Comparison of ENCODE assay signal across 7 cellular contexts in the genomic region with DNA sequence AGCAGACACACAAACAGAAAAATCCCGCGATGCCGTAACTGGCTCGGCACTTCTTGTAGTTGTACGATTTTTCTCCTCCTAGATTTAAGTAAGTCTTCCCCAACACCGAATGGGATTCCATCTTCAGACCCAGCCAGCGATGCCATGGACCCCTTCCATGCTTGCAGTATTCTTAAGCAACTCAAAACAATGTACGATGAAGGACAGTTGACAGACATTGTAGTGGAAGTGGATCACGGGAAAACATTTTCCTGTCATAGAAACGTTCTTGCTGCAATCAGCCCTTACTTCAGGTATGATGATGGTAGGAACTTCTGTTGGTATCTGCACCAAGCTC. TPM values are rescaled to one million over a fixed set of nuclear protein-coding genes. Genes with fewer than 3 reads are reported as not detected.
DNase-seq lines count a peak whose midpoint lies in the region; ATAC-seq and TF ChIP-seq lines count a peak whose summit lies in the region.

No MANE protein-coding gene starts in this region.

- peak overlapping the region; percentile 54 for H3K9ac ChIP-seq in HCT116 (ENCODE audit: low read length)

- H3K27ac ChIP-seq in HCT116 (ENCODE audit: low read depth, low read length): no peak overlapping the region
- peak overlapping the region; percentile 51; the same call in 1 of the 2 replicates for H3K27ac ChIP-seq in VCaP
- H3K27ac ChIP-seq in hepatocyte: peak overlapping the region; percentile 2

- no peak for TF ChIP-seq RAD21 in HCT116 (IDR thresholded peaks at IDR 0.05; ENCODE audit: low read depth)

- TF ChIP-seq CTCF in HCT116 (IDR thresholded peaks at IDR 0.05 in 2 of 3, conservative IDR thresholded peaks at IDR 0.05 in 1 of 3; ENCODE audit: borderline replicate concordance in 1 of 3, insufficient read depth in 1 of 3, low read depth in 2 of 3, low read length in 2 of 3): no peak
- TF ChIP-seq CTCF in VCaP (conservative IDR thresholded peaks at IDR 0.05): no peak
- TF ChIP-seq CTCF in hepatocyte (IDR thresholded peaks at IDR 0.05; ENCODE audit: poor library complexity): no peak

- H3K4me3 Mint-ChIP-seq in stimulated activated effector memory CD8-positive, alpha-beta T cell treated with anti-CD3 and anti-CD28 coated beads, Interleukin-12 subunit alpha, Interleukin-12 subunit beta, amount 100 ng/mL, for 72 hours: peak overlapping the region; percentile 87

- H2AFZ ChIP-seq in HCT116 (ENCODE audit: low read depth, low read length, poor library complexity, severe bottlenecking) (peak overlapping the region; percentile 49), hepatocyte (peak overlapping the region; percentile 51)

- DNase-seq in HCT116 (ENCODE audit: low read depth, low spot score) (no peak), hepatocyte (ENCODE audit: low spot score) (no peak), MV-4-11 (lab: John Stamatoyannopoulos, UW) (no peak), HT-29 (ENCODE audit: low spot score) (no peak)
- no peak for DNase-seq in stimulated activated effector memory CD8-positive, alpha-beta T cell treated with anti-CD3 and anti-CD28 coated beads, Interleukin-12 subunit alpha, Interleukin-12 subunit beta, amount 100 ng/mL, for 72 hours (ENCODE audit: low spot score in 2 of 2)

- 5% methylated on average over 10 of the region's 10 CpGs for WGBS in hepatocyte (ENCODE audit: low lambda C conversion rate, missing lambda C conversion rate)

- H3K9me2 ChIP-seq in HCT116 (ENCODE audit: insufficient read depth) (no peaks in the 10 kb centered on the region), hepatocyte (replicated peaks; ENCODE audit: insufficient read depth) (no peaks in the 10 kb centered on the region)

- H3K79me2 ChIP-seq in HCT116 (ENCODE audit: insufficient read depth, low read length): no peaks in the 10 kb centered on the region
- peaks cover 2% of the 10 kb centered on the region for H3K79me2 ChIP-seq in hepatocyte

- no TSS peak for BruUV-seq in HCT116 (replicated peaks; lab: Mats Ljungman, UMichigan)

- H3K36me3 ChIP-seq in HCT116 (ENCODE audit: control insufficient read depth in 1 of 2, insufficient read depth in 2 of 2, low read length in 2 of 2) (no peaks in the 10 kb centered on the region), hepatocyte (replicated peaks; ENCODE audit: insufficient read depth, low read depth) (no peaks in the 10 kb centered on the region)

- peaks cover 19% of the 10 kb centered on the region for H3K4me1 Mint-ChIP-seq in stimulated activated effector memory CD8-positive, alpha-beta T cell treated with anti-CD3 and anti-CD28 coated beads, Interleukin-12 subunit alpha, Interleukin-12 subunit beta, amount 100 ng/mL, for 72 hours

- POLR2A ChIA-PET in HCT116 (lab: Charles Lee): interaction anchor here (1.4 kb wide), 1 partner anchor 9 kb away, joined by 7 read pairs; no protein-coding TSS in a partner anchor

- CTCF ChIA-PET in HCT116 (lab: Charles Lee): interaction anchor here (1.5 kb wide), 1 partner anchor 27 kb away, joined by 5 read pairs; no protein-coding TSS in a partner anchor

- H3K9me3 Mint-ChIP-seq in stimulated activated effector memory CD8-positive, alpha-beta T cell treated with anti-CD3 and anti-CD28 coated beads, Interleukin-12 subunit alpha, Interleukin-12 subunit beta, amount 100 ng/mL, for 72 hours: no peaks in the 10 kb centered on the region

- H4K20me1 ChIP-seq in HCT116 (ENCODE audit: insufficient read depth): no peaks in the 10 kb centered on the region
- no peaks in the 10 kb centered on the region for H4K20me1 ChIP-seq in hepatocyte (ENCODE audit: insufficient read depth, poor library complexity, severe bottlenecking)

- ATAC-seq in HCT116: no peak
- no peak for ATAC-seq in stimulated activated effector memory CD8-positive, alpha-beta T cell treated with anti-CD3 and anti-CD28 coated beads, Interleukin-12 subunit alpha, Interleukin-12 subunit beta, amount 100 ng/mL, for 72 hours
- ATAC-seq in HG02870 (IDR thresholded peaks at IDR 0.05; ENCODE audit: unreplicated experiment): no peak

- H3K4me2 ChIP-seq in HCT116 (ENCODE audit: low read length) (peak overlapping the region; percentile 95), hepatocyte (peak overlapping the region; percentile 91)

- H3K4me1 ChIP-seq in HCT116 (ENCODE audit: control insufficient read depth in 1 of 2, insufficient read depth in 2 of 2, low read length in 2 of 2): peaks cover 4 to 15% of the 10 kb centered on the region in 2 experiments; a peak in 3 of 4 replicates
- peaks cover 4% of the 10 kb centered on the region for H3K4me1 ChIP-seq in hepatocyte (ENCODE audit: insufficient read depth)

- peak overlapping the region; percentile 86 for H3K27ac Mint-ChIP-seq in stimulated activated effector memory CD8-positive, alpha-beta T cell treated with anti-CD3 and anti-CD28 coated beads, Interleukin-12 subunit alpha, Interleukin-12 subunit beta, amount 100 ng/mL, for 72 hours

- intact Hi-C loops in HCT116 (cut with micrococcal nuclease): no loop called here

- H3K9me3 ChIP-seq in HCT116 (ENCODE audit: control insufficient read depth in 1 of 2, insufficient read depth in 1 of 2, low read depth in 1 of 2, low read length in 2 of 2): no peaks in the 10 kb centered on the region
- no peaks in the 10 kb centered on the region for H3K9me3 ChIP-seq in hepatocyte (ENCODE audit: low read depth)

- H3K36me3 Mint-ChIP-seq in stimulated activated effector memory CD8-positive, alpha-beta T cell treated with anti-CD3 and anti-CD28 coated beads, Interleukin-12 subunit alpha, Interleukin-12 subunit beta, amount 100 ng/mL, for 72 hours: peaks cover 33% of the 10 kb centered on the region

- RAD21 ChIA-PET in HCT116 (lab: Charles Lee; ENCODE audit: low non-redundant PET in 1 of 2, low total read pairs in 2 of 2, uncharacterized antibody in 2 of 2, unreplicated experiment in 2 of 2): no interaction called here

- H3K4me3 ChIP-seq in HCT116 (replicated peaks in 1 of 2; ENCODE audit: low read depth in 1 of 2, low read length in 2 of 2) (peak overlapping the region; percentile 64 to 72), hepatocyte (peak overlapping the region; percentile 30)

- 0 out of 2 replicates have a peak, but pooled peaks cover 6% of the 10 kb centered on the region for H3K27me3 ChIP-seq in HCT116 (ENCODE audit: insufficient read depth, low read length)
- peaks cover 15% of the 10 kb centered on the region for H3K27me3 ChIP-seq in hepatocyte

- no peak for TF ChIP-seq POLR2A in HCT116 (IDR thresholded peaks at IDR 0.05; ENCODE audit: borderline replicate concordance, extremely low read depth, insufficient read depth, insufficient read length)

TF ChIP-seq in HCT116, 20 proteins besides CTCF, POLR2A, EP300 and RAD21:
- no peak for TF ChIP-seq JUND (IDR thresholded peaks at IDR 0.05)
- TF ChIP-seq SIN3A (IDR thresholded peaks at IDR 0.05; ENCODE audit: low read depth): 0 out of 2 replicates have a peak, but pooled peaks have one; percentile 16

RNA-seq across cellular contexts. Expression of gene KBTBD8, which starts 0.8 kb away (rescaled TPM):
- total RNA-seq in HCT116 (2021; ENCODE audit: unreplicated experiment) (1.4 TPM), hepatocyte (10.0 and 14.2 TPM in 2 replicates)
- polyA plus RNA-seq in HCT116 (2012): 0.47 and 0.78 TPM in 2 replicates
- 2.1 and 3.9 TPM in 2 replicates for polyA plus RNA-seq in hepatocyte
- total RNA-seq in HT-29 (2014; rRNA removed; shearing (Covaris generic)): 0.33 and 0.89 TPM in 2 replicates
